12 cellular contexts compared by ENCODE assay signal in the genomic region with DNA sequence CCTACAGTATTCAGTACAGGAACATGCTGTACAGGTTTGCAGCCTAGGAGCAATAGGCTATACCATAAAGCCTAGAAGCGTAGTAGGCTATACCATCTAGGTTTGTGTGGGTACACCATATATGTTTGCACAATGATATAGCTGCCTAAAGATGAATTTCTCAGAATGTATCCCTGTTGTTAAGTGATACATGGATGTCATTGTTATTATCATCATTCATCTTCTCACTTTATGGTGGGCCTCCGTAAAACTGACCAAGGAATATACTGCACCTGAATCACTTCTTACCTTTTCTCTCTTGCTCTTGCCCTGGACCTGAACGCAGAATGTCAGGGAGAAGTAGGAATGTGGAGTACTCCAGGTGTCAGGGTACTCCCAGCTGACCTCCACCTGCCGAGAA. TPM values are rescaled to one million over a fixed set of nuclear protein-coding genes. Genes with fewer than 3 reads are reported as not detected.
"Had no signal": no experiment of that assay in that cellular context is flagged by ENCODE, and none has a peak within 500 bp of the region (broad histone marks: within the 10 kb centered on the region; RNA-seq: fewer than 3 reads in every experiment).

No MANE protein-coding gene starts in this region.

- H3K36me3 ChIP-seq: HAP-1 had no signal

- H3K9me3 ChIP-seq: HAP-1 had no signal

- H3K4me3 ChIP-seq: GM23248, GM23338, HAP-1 had no signal

- DNase-seq: GM23248, GOT3, H7, H9, HCEC 1CT, HFFc6 had no signal

- H2AFZ ChIP-seq: GM23248, GM23338 had no signal

- H3K4me1 ChIP-seq: HAP-1 had no signal

- H3K4me2 ChIP-seq: GM23338 had no signal

- H3K9ac ChIP-seq: GM23248 had no signal

- H3K27ac ChIP-seq: GM23248 had no signal

- FAIRE-seq: H1, H54 had no signal

- ATAC-seq: GM23338, HCT116 had no signal

RNA-seq across cellular contexts. Expression of a gene that starts 11.8 kb away (rescaled TPM):
- total RNA-seq: GM23248, GM23338, H1, H4, H7, H9, HFFc6 had no signal
- polyA plus RNA-seq: GM23248, GM23338, H1 had no signal
